Comparison of ENCODE assay signal across 7 cellular contexts in genomic region chr9:110048976-110049698, GRCh38.
A peak's percentile ranks its signal among the peaks of the same experiment; 100 is the strongest.
DNase-seq lines count a peak whose midpoint lies in the region; ATAC-seq and TF ChIP-seq lines count a peak whose summit lies in the region.

No MANE protein-coding gene starts in this region.

- peak overlapping the region; percentile 90 for H3K4me2 ChIP-seq in OCI-LY7 (ENCODE audit: low read length)
- peak overlapping the region; percentile 100 for H3K4me2 ChIP-seq in smooth muscle cell

- intact Hi-C loops in OCI-LY7 (cut with micrococcal nuclease; ENCODE audit: unreplicated experiment): loop anchor here (1.0 to 2.0 kb wide), 6 partner anchors 77 to 142 kb away; no protein-coding TSS in a partner anchor

- H2AFZ ChIP-seq in OCI-LY7 (ENCODE audit: low read length) (no peak overlapping the region), smooth muscle cell (ENCODE audit: low read depth) (peak overlapping the region; percentile 86)

- CTCF ChIA-PET in OCI-LY7 (lab: Charles Lee; ENCODE audit: unreplicated experiment): interaction anchor here (0.5 to 1.0 kb wide), 2 partner anchors 83 to 142 kb away, joined by 3 to 4 read pairs; no protein-coding TSS in a partner anchor

- no peaks in the 10 kb centered on the region for H3F3A ChIP-seq in smooth muscle cell (ENCODE audit: low read depth)

- 1% methylated on average over 35 of the region's 35 CpGs for WGBS in smooth muscle cell (ENCODE audit: low lambda C conversion rate)

- H3K9me3 ChIP-seq in OCI-LY7 (ENCODE audit: low read length) (no peaks in the 10 kb centered on the region), iPS-18c (ENCODE audit: control insufficient read depth, insufficient read depth, low read length) (no peaks in the 10 kb centered on the region), smooth muscle cell (replicated peaks; ENCODE audit: low read depth) (no peaks in the 10 kb centered on the region)

- BruUV-seq in OCI-LY7 (replicated peaks; lab: Mats Ljungman, UMichigan): no TSS peak

- H3K36me3 ChIP-seq in OCI-LY7 (ENCODE audit: insufficient read depth, low read length): peaks cover 30% of the 10 kb centered on the region
- H3K36me3 ChIP-seq in smooth muscle cell (ENCODE audit: low read depth): no peaks in the 10 kb centered on the region

- DNase-seq in OCI-LY7 (ENCODE audit: low spot score): peak; percentile 36
- peak; percentile 42 for DNase-seq in amniotic epithelial cell (ENCODE audit: low read depth)
- peak; percentile 35 for DNase-seq in smooth muscle cell (lab: John Stamatoyannopoulos, UW; ENCODE audit: unreplicated experiment)
- no peak for DNase-seq in NCI-H446 (lab: John Stamatoyannopoulos, UW)

- TF ChIP-seq CTCF in OCI-LY7 (conservative IDR thresholded peaks at IDR 0.05; ENCODE audit: low read length) (no peak), smooth muscle cell (IDR thresholded peaks at IDR 0.05; ENCODE audit: borderline replicate concordance, insufficient read depth, poor library complexity, severe bottlenecking) (no peak)

- ATAC-seq in GM18511 (IDR thresholded peaks at IDR 0.05; ENCODE audit: unreplicated experiment): peak; percentile 25
- peak; percentile 16 for ATAC-seq in HG02763 (IDR thresholded peaks at IDR 0.05; ENCODE audit: unreplicated experiment)

- H3K9me2 ChIP-seq in OCI-LY7 (ENCODE audit: insufficient read depth, low read length): no peaks in the 10 kb centered on the region

- H3K79me2 ChIP-seq in OCI-LY7 (ENCODE audit: insufficient read depth, low read depth, low read length) (peaks cover 56% of the 10 kb centered on the region), smooth muscle cell (ENCODE audit: low read depth) (peaks cover 29% of the 10 kb centered on the region)

- peaks cover 8% of the 10 kb centered on the region; the same call in 1 of the 2 replicates for H4K20me1 ChIP-seq in OCI-LY7 (ENCODE audit: insufficient read depth, low read length)
- H4K20me1 ChIP-seq in smooth muscle cell (ENCODE audit: low read depth): peaks cover 47% of the 10 kb centered on the region

- H3K9ac ChIP-seq in smooth muscle cell (ENCODE audit: low read depth): peak overlapping the region; percentile 66

- POLR2A ChIA-PET in OCI-LY7 (lab: Charles Lee): interaction anchor here (0.7 to 6.3 kb wide), 12 partner anchors 8 to 142 kb away, joined by 3 to 42 read pairs (median 4); no protein-coding TSS in a partner anchor

- H3K27ac ChIP-seq in OCI-LY7 (ENCODE audit: low read depth, low read length, poor library complexity, severe bottlenecking) (peak overlapping the region; percentile 53), smooth muscle cell (ENCODE audit: low read depth) (peak overlapping the region; percentile 71)

- peaks cover 47% of the 10 kb centered on the region for H3K4me1 ChIP-seq in OCI-LY7 (ENCODE audit: insufficient read depth, low read length, poor library complexity, severe bottlenecking)
- H3K4me1 ChIP-seq in smooth muscle cell (ENCODE audit: low read depth): peaks cover 7% of the 10 kb centered on the region

- no peaks in the 10 kb centered on the region for H3K27me3 ChIP-seq in smooth muscle cell (ENCODE audit: low read depth)

- H3K4me3 ChIP-seq in OCI-LY7 (ENCODE audit: low read depth, low read length, poor library complexity, severe bottlenecking) (peak overlapping the region; percentile 86), iPS-18c (ENCODE audit: insufficient read depth, low read depth, low read length) (peak overlapping the region; percentile 86), smooth muscle cell (peak overlapping the region; percentile 87)

Comparison
In these comparisons a context has a peak if more than half of its experiments do, and no peak if none do; other contexts are left out.
1. DNase-seq: peak in OCI-LY7 (single experiment), amniotic epithelial cell (single experiment) and smooth muscle cell (single experiment); none in NCI-H446 (0 of 2).
2. Peak in every context shown above with its lines, with median percentiles within 50 percentile points of each other: H3K4me3 ChIP-seq.